Comparison of ENCODE assay signal across 14 cellular contexts in the genomic region with DNA sequence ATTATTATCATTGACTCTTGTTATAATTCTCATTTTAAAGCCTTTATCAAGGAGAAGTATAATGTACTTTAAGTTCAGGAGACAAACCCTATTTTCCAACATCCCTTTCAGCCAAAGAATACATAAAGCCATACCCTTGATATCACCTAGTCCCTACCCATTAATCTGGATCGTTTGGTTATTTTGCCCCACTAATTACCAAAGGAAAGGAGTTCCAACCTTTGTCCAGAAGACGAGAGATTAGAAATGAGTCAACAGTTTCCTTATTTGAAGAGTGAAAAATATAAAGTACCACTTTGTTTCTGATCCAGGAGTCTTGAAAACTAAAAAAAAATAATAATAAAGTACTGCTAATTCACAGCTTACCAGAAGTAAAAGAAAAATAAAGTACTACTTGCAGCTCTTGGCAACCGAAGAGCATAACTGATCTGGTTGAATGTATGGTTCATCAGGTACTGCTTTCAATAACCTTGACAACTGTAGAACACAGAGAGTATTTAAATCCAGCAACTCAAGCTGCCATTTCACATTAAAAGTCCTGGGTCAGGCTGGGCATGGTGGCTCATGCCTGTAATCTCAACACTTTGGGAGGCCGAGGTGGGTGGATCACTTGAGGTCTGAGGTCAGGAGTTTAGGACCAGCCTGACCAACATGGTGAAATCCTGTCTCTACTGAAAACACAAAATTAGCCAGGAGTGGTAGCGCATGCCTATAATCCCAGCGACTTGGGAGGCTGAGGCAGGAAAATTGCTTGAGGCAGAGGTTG. TPM values are rescaled to one million over a fixed set of nuclear protein-coding genes. Genes with fewer than 3 reads are reported as not detected.
DNase-seq lines count a peak whose midpoint lies in the region; ATAC-seq and TF ChIP-seq lines count a peak whose summit lies in the region.
"Had no signal": no experiment of that assay in that cellular context is flagged by ENCODE, and none has a peak within 500 bp of the region (broad histone marks: within the 10 kb centered on the region; RNA-seq: fewer than 3 reads in every experiment).

No MANE protein-coding gene starts in this region.

- no peak overlapping the region for H3K9ac ChIP-seq in smooth muscle cell (ENCODE audit: low read depth)

- H3K4me2 ChIP-seq in GM23338 = no peak overlapping the region
- H3K4me2 ChIP-seq in hepatocyte = peak overlapping the region; percentile 11
- H3K4me2 ChIP-seq in smooth muscle cell = no peak overlapping the region

- H3K9me3 ChIP-seq in hepatocyte (ENCODE audit: low read depth) = no peaks in the 10 kb centered on the region
- H3K9me3 ChIP-seq in smooth muscle cell (replicated peaks; ENCODE audit: low read depth) = no peaks in the 10 kb centered on the region
- no peaks in the 10 kb centered on the region for H3K9me3 ChIP-seq in heart left ventricle

- no peak overlapping the region for H3K27ac Mint-ChIP-seq in GM23338
- H3K27ac Mint-ChIP-seq: activated naive CD8-positive, alpha-beta T cell had no signal

- ATAC-seq in GM23338 = peak; percentile 57
- ATAC-seq in heart left ventricle = no peak
- ATAC-seq: Right ventricle myocardium inferior; stimulated activated naive CD8-positive, alpha-beta T cell treated with anti-CD3 and anti-CD28 coated beads, Interleukin-15, Interleukin-2, amounts not matched to agents 100 U/mL and 50 U/mL, for 24 hours had no signal

- no peak for TF ChIP-seq POLR2A in heart left ventricle (IDR thresholded peaks at IDR 0.05)

- H3K36me3 Mint-ChIP-seq in GM23338 (ENCODE audit: low read depth) = no peaks in the 10 kb centered on the region

- H3K27me3 Mint-ChIP-seq in GM23338 (ENCODE audit: insufficient read depth, low read depth, poor library complexity) = no peaks in the 10 kb centered on the region
- H3K27me3 Mint-ChIP-seq: activated naive CD8-positive, alpha-beta T cell had no signal

- H3F3A ChIP-seq in GM23338 (replicated peaks; ENCODE audit: low read depth) = no peaks in the 10 kb centered on the region
- H3F3A ChIP-seq in smooth muscle cell (ENCODE audit: low read depth) = peaks cover 11% of the 10 kb centered on the region

- H3K9me2 ChIP-seq in GM23338 (ENCODE audit: insufficient read depth) = no peaks in the 10 kb centered on the region
- H3K9me2 ChIP-seq in hepatocyte (replicated peaks; ENCODE audit: insufficient read depth) = no peaks in the 10 kb centered on the region

- DNase-seq in GM23338 (ENCODE audit: low spot score) = peak; percentile 32
- DNase-seq in RPMI7951 (ENCODE audit: low read depth) = peak; percentile 33
- no peak for DNase-seq in hepatocyte (ENCODE audit: low spot score)
- DNase-seq in smooth muscle cell (lab: John Stamatoyannopoulos, UW; ENCODE audit: unreplicated experiment) = no peak
- DNase-seq in NOMO-1 treated with dmso at 0.1 percent for 144 hours (lab: John Stamatoyannopoulos, UW; ENCODE audit: unreplicated experiment) = no peak
- no peak for DNase-seq in GF-D8 (lab: John Stamatoyannopoulos, UW)
- DNase-seq in heart left ventricle = no peak
- DNase-seq: NCI-H1417; NCI-H526 treated with DMSO at 0.1 percent for 48 hours; posterior cingulate gyrus; stimulated activated CD4-positive, alpha-beta T cell treated with anti-CD3 and anti-CD28 coated beads, Interleukin-4, amount 100 ng/mL, for 4 hours; stimulated activated naive CD8-positive, alpha-beta T cell treated with anti-CD3 and anti-CD28 coated beads, Interleukin-15, Interleukin-2, amounts not matched to agents 100 U/mL and 50 U/mL, for 24 hours had no signal

- H3K4me3 Mint-ChIP-seq in GM23338 = no peak overlapping the region

- H3K79me2 ChIP-seq in GM23338 (replicated peaks; ENCODE audit: insufficient read depth) (no peaks in the 10 kb centered on the region), hepatocyte (peaks cover 24% of the 10 kb centered on the region), smooth muscle cell (ENCODE audit: low read depth) (no peaks in the 10 kb centered on the region)

- H3K36me3 ChIP-seq in GM23338 (ENCODE audit: insufficient read depth) (no peaks in the 10 kb centered on the region), hepatocyte (replicated peaks; ENCODE audit: insufficient read depth, low read depth) (no peaks in the 10 kb centered on the region), smooth muscle cell (ENCODE audit: low read depth) (no peaks in the 10 kb centered on the region), heart left ventricle (peaks cover 0 to 32% (median 8%) of the 10 kb centered on the region in 9 donors)

- H3K4me3 ChIP-seq in GM23338 (no peak overlapping the region), hepatocyte (no peak overlapping the region), smooth muscle cell (no peak overlapping the region), heart left ventricle (no peak overlapping the region)

- H4K20me1 ChIP-seq in GM23338 (replicated peaks; ENCODE audit: insufficient read depth) = no peaks in the 10 kb centered on the region
- no peaks in the 10 kb centered on the region for H4K20me1 ChIP-seq in hepatocyte (ENCODE audit: insufficient read depth, poor library complexity, severe bottlenecking)
- no peaks in the 10 kb centered on the region for H4K20me1 ChIP-seq in smooth muscle cell (ENCODE audit: low read depth)

- TF ChIP-seq CTCF in GM23338 (conservative IDR thresholded peaks at IDR 0.05; ENCODE audit: low read depth in 2 of 2) (no peak), hepatocyte (IDR thresholded peaks at IDR 0.05; ENCODE audit: poor library complexity) (no peak), smooth muscle cell (IDR thresholded peaks at IDR 0.05; ENCODE audit: borderline replicate concordance, insufficient read depth, poor library complexity, severe bottlenecking) (no peak), heart left ventricle (IDR thresholded peaks at IDR 0.05) (no peak)

- intact Hi-C loops in heart left ventricle (cut with DNase I) = no loop called here

- H3K27me3 ChIP-seq in GM23338 (ENCODE audit: insufficient read depth) (no peaks in the 10 kb centered on the region), hepatocyte (no peaks in the 10 kb centered on the region), smooth muscle cell (ENCODE audit: low read depth) (no peaks in the 10 kb centered on the region), heart left ventricle (no peaks in the 10 kb centered on the region)

- no peaks in the 10 kb centered on the region for H3K4me1 ChIP-seq in GM23338 (ENCODE audit: insufficient read depth)
- peaks cover 27% of the 10 kb centered on the region for H3K4me1 ChIP-seq in hepatocyte (ENCODE audit: insufficient read depth)
- H3K4me1 ChIP-seq in smooth muscle cell (ENCODE audit: low read depth) = peaks cover 12% of the 10 kb centered on the region
- H3K4me1 ChIP-seq in heart left ventricle = peaks cover 0 to 55% (median 20%) of the 10 kb centered on the region in 12 donors

- H3K9me3 Mint-ChIP-seq in GM23338 = no peaks in the 10 kb centered on the region

- H3K4me1 Mint-ChIP-seq in GM23338 = peaks cover 5% of the 10 kb centered on the region; the same call in 2 of the 3 replicates

- WGBS in hepatocyte (ENCODE audit: low lambda C conversion rate, missing lambda C conversion rate) = 70% methylated on average over 6 of the region's 6 CpGs
- WGBS in smooth muscle cell (ENCODE audit: low lambda C conversion rate) = 70% methylated on average over 6 of the region's 6 CpGs
- 80 to 89% (median 86%) methylated on average over 6 of the region's 6 CpGs for WGBS in heart left ventricle, 4 donors

- no peak overlapping the region for H3K27ac ChIP-seq in GM23338 (ENCODE audit: low read depth)
- peak overlapping the region; percentile 21 for H3K27ac ChIP-seq in hepatocyte
- peak overlapping the region; percentile 98 for H3K27ac ChIP-seq in smooth muscle cell (ENCODE audit: low read depth)
- H3K27ac ChIP-seq in heart left ventricle = peak overlapping the region in 3 of 12 donors; percentile 8 to 75 (median 36)

- no peak overlapping the region for H2AFZ ChIP-seq in GM23338
- no peak overlapping the region for H2AFZ ChIP-seq in hepatocyte
- no peak overlapping the region for H2AFZ ChIP-seq in smooth muscle cell (ENCODE audit: low read depth)

TF ChIP-seq in GM23338, 12 proteins besides CTCF, POLR2A, EP300 and RAD21:
- TF ChIP-seq POLR2AphosphoS5 (IDR thresholded peaks at IDR 0.05; ENCODE audit: low read depth) (no peak), CREB1 (CRISPR knock-in tag; IDR thresholded peaks at IDR 0.05; ENCODE audit: low read depth) (no peak), EZH2 (IDR thresholded peaks at IDR 0.05; ENCODE audit: low read depth, unreplicated experiment) (no peak), JUNB (IDR thresholded peaks at IDR 0.05; ENCODE audit: unreplicated experiment) (no peak)
TF ChIP-seq in GM23338: peak in this region for 0.

RNA-seq across cellular contexts. Expression of gene LIMA1, which starts 33.7 kb away (rescaled TPM):
- total RNA-seq in GM23338 (2014; rRNA removed; shearing (Covaris generic)) = 26.3 and 29.6 TPM in 2 replicates
- polyA plus RNA-seq in GM23338 (2016; fragmentation: Nextera tagmentation; extraction: Ambion mirVana) (24.7 and 27.7 TPM in 2 replicates), hepatocyte (54.8 and 59.7 TPM in 2 replicates), smooth muscle cell (39.6 and 68.3 TPM in 2 replicates), heart left ventricle (10 to 100 TPM; 11.6 to 13.1 TPM)
- total RNA-seq in RPMI7951 (2014; rRNA removed; shearing (Covaris generic)) = 72.9 and 86.3 TPM in 2 replicates
- total RNA-seq in hepatocyte (84.4 and 93.3 TPM in 2 replicates), smooth muscle cell (154 and 204 TPM in 2 replicates), heart left ventricle (10 to 100 TPM; 12.7 to 38.8 (median 14.8) TPM)

Comparison
In these comparisons a context has a peak if more than half of its experiments do, and no peak if none do; other contexts are left out.
1. DNase-seq: peak in GM23338 (single experiment) and RPMI7951 (single experiment); none in hepatocyte (single experiment), smooth muscle cell (single experiment), NOMO-1 treated with dmso at 0.1 percent for 144 hours (single experiment), GF-D8 (single experiment) and heart left ventricle (0 of 5).